ENCODE assay signal across 16 cellular contexts in genomic region chr1:175267716-175268416, GRCh38.
DNase-seq lines count a peak whose midpoint lies in the region; ATAC-seq and TF ChIP-seq lines count a peak whose summit lies in the region.
"Had no signal": no experiment of that assay in that cellular context is flagged by ENCODE, and none has a peak within 500 bp of the region (broad histone marks: within the 10 kb centered on the region; RNA-seq: fewer than 3 reads in every experiment).

No MANE protein-coding gene starts in this region.

- no peak overlapping the region for H3K4me2 ChIP-seq in osteoblast (ENCODE audit: insufficient read depth, low read length)

- H3K4me1 ChIP-seq in adrenal gland (replicated peaks in 1 of 2) (no peaks in the 10 kb centered on the region), heart left ventricle (peaks cover 0 to 25% (median 5%) of the 10 kb centered on the region in 12 donors), mesodermal cell (ENCODE audit: control insufficient read depth, insufficient read depth, low read length, poor library complexity, severe bottlenecking) (peaks cover 24% of the 10 kb centered on the region), tibial nerve (peaks cover 0 to 3% (median 0%) of the 10 kb centered on the region in 4 donors), osteoblast (ENCODE audit: insufficient read depth, low read length) (no peaks in the 10 kb centered on the region)
- H3K4me1 ChIP-seq: SJSA1 had no signal

- H3K36me3 ChIP-seq in adrenal gland (replicated peaks in 1 of 2) (no peaks in the 10 kb centered on the region), heart left ventricle (no peaks in the 10 kb centered on the region), mesodermal cell (ENCODE audit: control insufficient read depth, insufficient read depth, low read length) (no peaks in the 10 kb centered on the region), tibial nerve (no peaks in the 10 kb centered on the region), osteoblast (ENCODE audit: insufficient read depth, low read length) (no peaks in the 10 kb centered on the region)
- H3K36me3 ChIP-seq: SJSA1, vagina had no signal

- H3K9me3 ChIP-seq in adrenal gland (replicated peaks in 1 of 3) (no peaks in the 10 kb centered on the region), heart left ventricle (peaks cover 0 to 12% (median 0%) of the 10 kb centered on the region in 12 donors), mesodermal cell (ENCODE audit: control insufficient read depth, low read length) (peaks cover 8% of the 10 kb centered on the region), tibial nerve (peaks cover 0 to 15% (median 0%) of the 10 kb centered on the region in 4 donors), osteoblast (ENCODE audit: low read depth, low read length) (no peaks in the 10 kb centered on the region)
- H3K9me3 ChIP-seq: SJSA1, vagina had no signal

- ATAC-seq in heart left ventricle: peak; percentile 86 to 93 (median 90)
- ATAC-seq in HG03342 (IDR thresholded peaks at IDR 0.05; ENCODE audit: unreplicated experiment): no peak
- ATAC-seq: effector memory CD8-positive, alpha-beta T cell; GM12878 had no signal

- H3K4me3 ChIP-seq in adrenal gland: no peak overlapping the region
- H3K4me3 ChIP-seq in heart left ventricle: no peak overlapping the region
- H3K4me3 ChIP-seq in mesodermal cell (ENCODE audit: extremely low read depth, insufficient read depth, low read length, poor library complexity, severe bottlenecking): no peak overlapping the region
- no peak overlapping the region for H3K4me3 ChIP-seq in tibial nerve
- H3K4me3 ChIP-seq in osteoblast (ENCODE audit: insufficient read depth, low read length): no peak overlapping the region
- H3K4me3 ChIP-seq: GM12878, SJSA1, vagina had no signal

- H3K27me3 ChIP-seq in adrenal gland (no peaks in the 10 kb centered on the region), heart left ventricle (peaks cover 0 to 4% (median 0%) of the 10 kb centered on the region in 9 donors), tibial nerve (no peaks in the 10 kb centered on the region), osteoblast (ENCODE audit: insufficient read depth, low read length) (no peaks in the 10 kb centered on the region)
- H3K27me3 ChIP-seq: SJSA1, vagina had no signal

- TF ChIP-seq EP300 in tibial nerve (IDR thresholded peaks at IDR 0.05): peak in 1 of 2 donors; percentile 75

- intact Hi-C loops in adrenal gland (cut with DNase I): no loop called here
- intact Hi-C loops in heart left ventricle (cut with DNase I): loop anchor here in 3 of 10 donors (5.0 to 10.0 kb wide), 3 partner anchors 47 to 63 kb away; no protein-coding TSS in a partner anchor

- TF ChIP-seq CTCF in adrenal gland (IDR thresholded peaks at IDR 0.05): no peak
- no peak for TF ChIP-seq CTCF in heart left ventricle (IDR thresholded peaks at IDR 0.05)
- TF ChIP-seq CTCF in tibial nerve (IDR thresholded peaks at IDR 0.05): no peak
- TF ChIP-seq CTCF in osteoblast (IDR thresholded peaks at IDR 0.05; ENCODE audit: extremely low read depth, low read depth, low read length): no peak

- no peaks in the 10 kb centered on the region for H3K79me2 ChIP-seq in osteoblast (ENCODE audit: insufficient read depth, low read length)

- WGBS in adrenal gland, 4 donors: 23 to 44% (median 27%) methylated on average over 1 of the region's 1 CpG
- 15 to 33% (median 20%) methylated on average over 1 of the region's 1 CpG for WGBS in heart left ventricle, 4 donors
- WGBS in mesodermal cell (ENCODE audit: insufficient coverage in 2 of 2), 2 experiments: 63 to 67% methylated on average over 1 of the region's 1 CpG
- WGBS in tibial nerve, 2 donors: 19 to 30% methylated on average over 1 of the region's 1 CpG

- peak overlapping the region in 3 of 5 donors; percentile 18 to 67 (median 39) for H3K27ac ChIP-seq in adrenal gland
- H3K27ac ChIP-seq in heart left ventricle: peak overlapping the region; percentile 28 to 74 (median 64)
- H3K27ac ChIP-seq in mesodermal cell (ENCODE audit: low read depth, low read length, severe bottlenecking): peak overlapping the region; percentile 96
- peak overlapping the region in 2 of 4 donors; percentile 49 to 62 for H3K27ac ChIP-seq in tibial nerve
- no peak overlapping the region for H3K27ac ChIP-seq in osteoblast (ENCODE audit: low read depth, low read length)
- H3K27ac ChIP-seq: SJSA1, vagina had no signal

- DNase-seq in adrenal gland (peak in 6 of 7 donors; percentile 20 to 70 (median 44)), heart left ventricle (peak; percentile 64 to 85 (median 76)), tibial nerve (ENCODE audit: low spot score in 2 of 2) (peak; percentile 25 to 65), GM19240 (ENCODE audit: insufficient read length, low spot score) (no peak), osteoblast (ENCODE audit: insufficient read length, low spot score, missing footprints) (no peak), retina (no peak)
- DNase-seq: activated gamma-delta T cell; DND-41; effector memory CD8-positive, alpha-beta T cell; NCI-H2107; stimulated activated CD4-positive, alpha-beta T cell treated with anti-CD3 and anti-CD28 coated beads, Interleukin-1b, Interleukin-23, amount 100 ng/mL, for 48 hours had no signal

- H4K20me1 ChIP-seq in osteoblast (ENCODE audit: insufficient read depth, low read length): no peaks in the 10 kb centered on the region

- TF ChIP-seq POLR2A in adrenal gland (IDR thresholded peaks at IDR 0.05) (no peak), heart left ventricle (IDR thresholded peaks at IDR 0.05) (no peak), tibial nerve (IDR thresholded peaks at IDR 0.05) (no peak)

- H2AFZ ChIP-seq in osteoblast (ENCODE audit: low read length): no peak overlapping the region

Comparison
In these comparisons a context has a peak if more than half of its experiments do, and no peak if none do; other contexts are left out.
1. DNase-seq: peak in adrenal gland (6 of 7), heart left ventricle (5 of 5) and tibial nerve (2 of 2); none in GM19240 (single experiment), osteoblast (single experiment) and retina (single experiment).